8 cellular contexts compared by ENCODE assay signal in the genomic region with DNA sequence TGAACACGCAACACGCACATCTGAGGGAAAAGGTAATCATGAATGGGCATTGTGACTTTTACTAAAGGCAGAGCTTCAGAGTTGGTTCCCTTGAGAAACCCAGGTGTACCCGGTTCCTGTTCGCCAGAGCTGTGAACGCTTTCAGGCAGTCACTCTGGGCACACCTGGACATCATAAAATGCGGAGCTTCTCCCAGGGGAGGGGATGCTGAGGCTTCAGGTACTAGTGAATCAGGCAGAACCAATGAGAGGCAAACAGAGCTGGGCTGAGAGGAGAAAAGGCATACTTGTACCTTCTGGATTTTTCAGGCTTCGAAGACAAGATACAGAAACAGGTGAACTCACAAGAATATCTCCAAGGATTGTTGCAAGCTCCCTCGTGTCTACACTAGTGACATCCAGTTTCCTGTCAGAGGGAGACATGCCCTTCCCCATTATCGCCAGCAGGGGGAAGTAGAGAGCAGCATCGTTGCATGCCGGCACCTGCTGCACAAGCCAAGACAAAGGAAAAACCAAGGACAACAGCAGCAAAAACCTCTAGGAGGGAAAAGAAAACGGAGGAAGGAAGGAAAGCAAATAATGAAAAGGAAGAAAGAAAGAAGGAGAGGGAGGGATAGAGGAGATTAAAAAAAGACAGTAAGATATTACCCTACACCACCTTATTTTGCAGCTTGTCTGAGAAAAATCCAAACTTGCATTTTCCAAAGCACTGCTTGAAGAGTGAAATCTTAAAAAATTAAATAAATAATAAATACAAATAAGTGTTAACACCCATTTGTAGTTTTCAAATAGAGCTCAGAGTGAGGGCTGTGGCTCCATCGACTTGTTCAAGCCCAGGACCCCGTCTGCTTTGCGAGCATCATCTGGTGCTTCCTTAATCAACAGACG. TPM values are rescaled to one million over a fixed set of nuclear protein-coding genes. Genes with fewer than 3 reads are reported as not detected.
DNase-seq lines count a peak whose midpoint lies in the region; ATAC-seq and TF ChIP-seq lines count a peak whose summit lies in the region.

No MANE protein-coding gene starts in this region.

- no peaks in the 10 kb centered on the region for H3K9me3 Mint-ChIP-seq in activated CD4-positive, alpha-beta T cell treated with anti-CD3 and anti-CD28 coated beads for 36 hours (ENCODE audit: low read depth)
- no peaks in the 10 kb centered on the region for H3K9me3 Mint-ChIP-seq in chondrocyte (ENCODE audit: low read depth)

- intact Hi-C loops in activated CD4-positive, alpha-beta T cell treated with anti-CD3 and anti-CD28 coated beads for 36 hours (cut with DNase I, micrococcal nuclease) = loop anchor here (1.0 to 10.0 kb wide), 10 partner anchors 45 to 953 kb away; a partner anchor contains a TSS
- intact Hi-C loops in left lung (cut with DNase I) = loop anchor here in 1 of 2 donors (5.0 kb wide), 1 partner anchor 207 kb away; no protein-coding TSS in a partner anchor

- H3K4me3 Mint-ChIP-seq in activated CD4-positive, alpha-beta T cell treated with anti-CD3 and anti-CD28 coated beads for 36 hours = peak overlapping the region; percentile 37
- H3K4me3 Mint-ChIP-seq in chondrocyte (ENCODE audit: unreplicated experiment) = no peak overlapping the region

- H3K27me3 Mint-ChIP-seq in activated CD4-positive, alpha-beta T cell treated with anti-CD3 and anti-CD28 coated beads for 36 hours = peaks cover 25% of the 10 kb centered on the region
- peaks cover 9% of the 10 kb centered on the region for H3K27me3 Mint-ChIP-seq in chondrocyte (ENCODE audit: low read depth)

- DNase-seq in GM03348 (ENCODE audit: low spot score) (peak; percentile 87), NCI-H446 (lab: John Stamatoyannopoulos, UW) (peak; percentile 73 to 84), chondrocyte (ENCODE audit: low spot score) (no peak), left lung (peak in 1 of 2 donors; percentile 63)
- DNase-seq in activated CD4-positive, alpha-beta T cell treated with anti-CD3 and anti-CD28 coated beads for 36 hours = peak; percentile 85
- peak; percentile 55 to 73 (median 73) for DNase-seq in stimulated activated CD4-positive, alpha-beta T cell treated with anti-CD3 and anti-CD28 coated beads, TNF-alpha, amount 100 ng/mL, for 24 hours (ENCODE audit: low read depth in 3 of 3)

- TF ChIP-seq CTCF in chondrocyte (IDR thresholded peaks at IDR 0.05) (peak; percentile 97), left lung (IDR thresholded peaks at IDR 0.05) (peak; percentile 97)

- H3K36me3 Mint-ChIP-seq in activated CD4-positive, alpha-beta T cell treated with anti-CD3 and anti-CD28 coated beads for 36 hours (ENCODE audit: low read depth) = no peaks in the 10 kb centered on the region
- no peaks in the 10 kb centered on the region for H3K36me3 Mint-ChIP-seq in chondrocyte (ENCODE audit: low read depth)

- no peak overlapping the region for H3K4me3 ChIP-seq in left lung

- H3K27ac Mint-ChIP-seq in activated CD4-positive, alpha-beta T cell treated with anti-CD3 and anti-CD28 coated beads for 36 hours = no peak overlapping the region
- peak overlapping the region; percentile 52 for H3K27ac Mint-ChIP-seq in chondrocyte (ENCODE audit: unreplicated experiment)

- H3K9me3 ChIP-seq in left lung = no peaks in the 10 kb centered on the region

- no peak overlapping the region for H3K27ac ChIP-seq in left lung

- ATAC-seq in HG03135 (IDR thresholded peaks at IDR 0.05; ENCODE audit: unreplicated experiment) (peak; percentile 74), left lung (peak; percentile 80), HG02852 (IDR thresholded peaks at IDR 0.05; ENCODE audit: unreplicated experiment) (no peak)
- peak; percentile 50 for ATAC-seq in activated CD4-positive, alpha-beta T cell treated with anti-CD3 and anti-CD28 coated beads for 36 hours

- peaks cover 0 to 8% of the 10 kb centered on the region in 2 donors for H3K4me1 ChIP-seq in left lung

- CTCF ChIA-PET in activated CD4-positive, alpha-beta T cell treated with anti-CD3 and anti-CD28 coated beads for 36 hours (lab: Charles Lee) = interaction anchor here (0.6 to 5.7 kb wide), 50 partner anchors 9 to 967 kb away, joined by 3 to 90 read pairs (median 4); a partner anchor contains a TSS

- peaks cover 0 to 71% of the 10 kb centered on the region in 2 donors for H3K27me3 ChIP-seq in left lung

- no peaks in the 10 kb centered on the region for H3K36me3 ChIP-seq in left lung

- H3K4me1 Mint-ChIP-seq in activated CD4-positive, alpha-beta T cell treated with anti-CD3 and anti-CD28 coated beads for 36 hours = peaks cover 23% of the 10 kb centered on the region
- peaks cover 38% of the 10 kb centered on the region for H3K4me1 Mint-ChIP-seq in chondrocyte (ENCODE audit: low read depth)

- POLR2A ChIA-PET in activated CD4-positive, alpha-beta T cell treated with anti-CD3 and anti-CD28 coated beads for 36 hours (lab: Charles Lee) = interaction anchor here (0.7 to 1.1 kb wide), 3 partner anchors 15 to 207 kb away, joined by 3 read pairs; no protein-coding TSS in a partner anchor

RNA-seq across cellular contexts. Expression of a gene that starts 2.0 kb away (rescaled TPM):
- total RNA-seq in activated CD4-positive, alpha-beta T cell treated with anti-CD3 and anti-CD28 coated beads for 36 hours = not detected
- not detected in 3 replicates for total RNA-seq in chondrocyte
- total RNA-seq in left lung = not detected

RNA-seq across cellular contexts. Expression of a gene that starts 25.4 kb away (rescaled TPM):
- total RNA-seq in activated CD4-positive, alpha-beta T cell treated with anti-CD3 and anti-CD28 coated beads for 36 hours = not detected
- total RNA-seq in chondrocyte (not detected in 3 replicates), left lung (not detected)

RNA-seq across cellular contexts. Expression of a gene that starts 44.3 kb away (rescaled TPM):
- total RNA-seq in activated CD4-positive, alpha-beta T cell treated with anti-CD3 and anti-CD28 coated beads for 36 hours = 10 to 100 TPM; 30.9 to 36.6 TPM
- total RNA-seq in chondrocyte (63.6 to 91.1 TPM (median 67.6 TPM) in 3 replicates), left lung (10 to 100 TPM; 46.8 to 78.3 TPM)

RNA-seq across cellular contexts. Expression of a gene that starts 47.7 kb away (rescaled TPM):
- total RNA-seq in activated CD4-positive, alpha-beta T cell treated with anti-CD3 and anti-CD28 coated beads for 36 hours = 10 to 100 TPM; 10.5 to 11.4 TPM
- 12.8 to 19.6 TPM (median 13.8 TPM) in 3 replicates for total RNA-seq in chondrocyte
- total RNA-seq in left lung = 10 to 100 TPM; 11.6 to 12.1 TPM

RNA-seq across cellular contexts. Expression of a gene that starts 51.0 kb away (rescaled TPM):
- total RNA-seq in activated CD4-positive, alpha-beta T cell treated with anti-CD3 and anti-CD28 coated beads for 36 hours = under 1 TPM in 1 of 2 experiments, not detected in 1; 0.11 TPM
- total RNA-seq in chondrocyte = not detected in 3 replicates
- not detected for total RNA-seq in left lung
